ENCODE assay signal across 9 cellular contexts in the genomic region with DNA sequence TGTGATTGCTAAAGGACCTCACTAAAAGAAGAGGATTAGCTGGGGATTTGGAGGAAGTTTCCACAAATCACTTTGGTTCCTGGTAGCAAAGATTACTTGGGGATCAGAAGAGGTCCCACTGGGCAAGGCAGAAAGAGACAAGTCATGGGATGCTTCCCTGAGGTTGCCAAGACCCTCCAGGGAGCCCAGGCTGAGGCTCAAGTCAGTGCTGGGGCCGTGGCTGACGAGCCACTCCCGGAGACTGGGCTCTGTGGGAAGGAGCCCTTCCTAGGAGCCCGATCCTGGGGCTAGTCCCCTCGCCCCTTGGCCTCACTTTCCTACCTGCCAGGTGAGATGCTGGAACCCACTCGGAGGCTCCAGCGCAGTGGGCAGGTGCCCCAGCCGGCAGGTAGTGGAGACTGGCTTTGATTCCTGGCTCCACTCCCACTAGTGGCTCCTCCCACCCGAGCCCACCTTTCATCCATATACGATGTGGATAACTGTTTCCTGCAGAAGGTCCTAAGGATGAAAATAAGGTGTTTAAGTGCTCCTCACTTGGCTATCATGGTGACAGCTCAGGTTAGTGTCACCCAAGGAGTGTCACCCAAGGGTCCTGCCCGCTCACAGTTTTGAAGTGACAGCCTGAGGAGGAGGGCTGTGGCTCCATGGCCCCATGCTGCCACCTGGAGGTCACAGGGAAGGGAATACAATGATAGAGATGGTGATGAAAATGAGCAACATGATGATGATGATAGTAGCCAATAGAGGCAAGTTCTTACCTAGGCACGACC.
DNase-seq lines count a peak whose midpoint lies in the region; ATAC-seq and TF ChIP-seq lines count a peak whose summit lies in the region.
"Had no signal": no experiment of that assay in that cellular context is flagged by ENCODE, and none has a peak within 500 bp of the region (broad histone marks: within the 10 kb centered on the region; RNA-seq: fewer than 3 reads in every experiment).

No MANE protein-coding gene starts in this region.

- no peak overlapping the region for H3K4me3 Mint-ChIP-seq in activated naive CD8-positive, alpha-beta T cell treated with anti-CD3 and anti-CD28 coated beads, Interleukin-2, amount 50 U/mL, for 24 hours

- TF ChIP-seq CTCF in left ventricle myocardium inferior (IDR thresholded peaks at IDR 0.05; ENCODE audit: borderline replicate concordance) (peak; percentile 90), sigmoid colon (IDR thresholded peaks at IDR 0.05) (peak; percentile 66 to 81 (median 79))

- no peak for TF ChIP-seq EP300 in sigmoid colon (IDR thresholded peaks at IDR 0.05)

- H3K9me3 ChIP-seq in left ventricle myocardium inferior (replicated peaks) (peaks cover 16% of the 10 kb centered on the region), sigmoid colon (peaks cover 0 to 11% (median 2%) of the 10 kb centered on the region in 4 donors)

- DNase-seq in NCI-H748 (lab: John Stamatoyannopoulos, UW; ENCODE audit: unreplicated experiment) (peak; percentile 68), NCI-H748 treated with DMSO at 0.1 percent for 48 hours (lab: John Stamatoyannopoulos, UW) (no peak), NCI-H1092 (lab: John Stamatoyannopoulos, UW) (peak; percentile 44), SW 1271 (lab: John Stamatoyannopoulos, UW) (peak; percentile 14 to 69), left ventricle myocardium inferior (peak; percentile 73), sigmoid colon (peak; percentile 83)
- DNase-seq in activated naive CD8-positive, alpha-beta T cell treated with anti-CD3 and anti-CD28 coated beads, Interleukin-2, amount 50 U/mL, for 24 hours = peak; percentile 75

- 51 to 65% methylated on average over 12 of the region's 12 CpGs for WGBS in sigmoid colon, 2 donors

- TF ChIP-seq POLR2A in sigmoid colon (IDR thresholded peaks at IDR 0.05) = no peak

- H3K27me3 ChIP-seq in left ventricle myocardium inferior (ENCODE audit: low read depth) = no peaks in the 10 kb centered on the region
- H3K27me3 ChIP-seq in sigmoid colon = no peaks in the 10 kb centered on the region
- H3K27me3 ChIP-seq: BLaER1 had no signal

- intact Hi-C loops in left ventricle myocardium inferior (cut with micrococcal nuclease) = loop anchor here (2.0 to 10.0 kb wide), 2 partner anchors 252 to 498 kb away; no protein-coding TSS in a partner anchor
- intact Hi-C loops in sigmoid colon (cut with DNase I) = loop anchor here (1.0 to 10.0 kb wide), 2 partner anchors 402 to 498 kb away; no protein-coding TSS in a partner anchor

- no peak overlapping the region for H3K4me3 ChIP-seq in left ventricle myocardium inferior
- no peak overlapping the region for H3K4me3 ChIP-seq in sigmoid colon
- H3K4me3 ChIP-seq: BLaER1 had no signal

- H3K27ac ChIP-seq in left ventricle myocardium inferior (replicated peaks) (peak overlapping the region; percentile 58), sigmoid colon (no peak overlapping the region)
- H3K27ac ChIP-seq: BLaER1 had no signal

- ATAC-seq in activated naive CD8-positive, alpha-beta T cell treated with anti-CD3 and anti-CD28 coated beads, Interleukin-2, amount 50 U/mL, for 24 hours = peak; percentile 64
- ATAC-seq in GM18517 (IDR thresholded peaks at IDR 0.05; ENCODE audit: unreplicated experiment) = no peak

- H3K4me1 ChIP-seq in left ventricle myocardium inferior (peaks cover 37% of the 10 kb centered on the region), sigmoid colon (peaks cover 0 to 8% (median 6%) of the 10 kb centered on the region in 4 donors)

- peaks cover 5% of the 10 kb centered on the region for H3K36me3 Mint-ChIP-seq in activated naive CD8-positive, alpha-beta T cell treated with anti-CD3 and anti-CD28 coated beads, Interleukin-2, amount 50 U/mL, for 24 hours (ENCODE audit: low read depth)

- H3K36me3 ChIP-seq in left ventricle myocardium inferior (no peaks in the 10 kb centered on the region), sigmoid colon (no peaks in the 10 kb centered on the region)
- H3K36me3 ChIP-seq: BLaER1 had no signal

- H3K9me3 Mint-ChIP-seq in activated naive CD8-positive, alpha-beta T cell treated with anti-CD3 and anti-CD28 coated beads, Interleukin-2, amount 50 U/mL, for 24 hours = peaks cover 20% of the 10 kb centered on the region

- H3K27ac Mint-ChIP-seq in activated naive CD8-positive, alpha-beta T cell treated with anti-CD3 and anti-CD28 coated beads, Interleukin-2, amount 50 U/mL, for 24 hours = no peak overlapping the region

- H3K4me1 Mint-ChIP-seq in activated naive CD8-positive, alpha-beta T cell treated with anti-CD3 and anti-CD28 coated beads, Interleukin-2, amount 50 U/mL, for 24 hours = no peaks in the 10 kb centered on the region

- no peaks in the 10 kb centered on the region for H3K27me3 Mint-ChIP-seq in activated naive CD8-positive, alpha-beta T cell treated with anti-CD3 and anti-CD28 coated beads, Interleukin-2, amount 50 U/mL, for 24 hours
